In the genomic region with DNA sequence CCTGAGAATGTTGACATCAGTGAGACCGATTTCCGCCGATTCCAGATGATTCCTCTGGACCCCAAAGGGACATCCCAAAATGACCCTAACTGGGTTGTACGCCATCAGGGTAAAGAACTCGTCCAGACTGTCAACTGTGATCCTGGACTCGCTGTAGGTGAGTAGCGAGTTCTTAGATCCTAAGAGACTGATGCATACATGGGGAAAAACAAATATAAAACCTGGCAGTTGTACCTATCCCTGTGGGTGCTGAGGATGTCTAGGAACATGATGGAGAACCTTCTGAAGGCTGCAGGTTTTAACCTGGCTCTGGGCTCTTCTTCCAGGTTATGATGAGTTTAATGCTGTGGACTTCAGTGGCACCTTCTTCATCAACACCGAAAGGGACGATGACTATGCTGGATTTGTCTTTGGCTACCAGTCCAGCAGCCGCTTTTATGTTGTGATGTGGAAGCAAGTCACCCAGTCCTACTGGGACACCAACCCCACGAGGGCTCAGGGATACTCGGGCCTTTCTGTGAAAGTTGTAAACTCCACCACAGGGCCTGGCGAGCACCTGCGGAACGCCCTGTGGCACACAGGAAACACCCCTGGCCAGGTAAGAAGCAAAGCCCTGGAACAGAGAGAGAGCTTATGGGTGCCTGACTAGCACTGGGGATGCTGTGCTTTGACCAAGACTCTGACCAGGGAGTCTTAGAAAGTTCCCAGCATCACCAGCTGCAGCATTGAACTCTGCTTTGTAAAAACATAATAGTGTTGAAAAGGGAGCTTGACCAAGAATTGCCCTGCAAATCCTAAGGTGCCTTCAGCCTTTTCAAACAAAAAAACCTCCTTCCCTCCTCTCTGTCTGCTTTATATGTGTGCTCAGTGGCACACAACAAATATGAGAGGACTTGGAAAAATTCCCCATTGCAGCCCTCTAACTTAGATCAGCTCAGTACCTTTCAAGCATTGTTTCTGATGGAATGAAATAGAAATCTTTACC, we compare ENCODE assay signal across 15 cellular contexts. TPM values are rescaled to one million over a fixed set of nuclear protein-coding genes. Genes with fewer than 3 reads are reported as not detected.
DNase-seq lines count a peak whose midpoint lies in the region; ATAC-seq, FAIRE-seq and TF ChIP-seq lines count a peak whose summit lies in the region.
"Had no signal": no experiment of that assay in that cellular context is flagged by ENCODE, and none has a peak within 500 bp of the region (broad histone marks: within the 10 kb centered on the region; RNA-seq: fewer than 3 reads in every experiment).

No MANE protein-coding gene starts in this region.

- DNase-seq in AG09319 (ENCODE audit: extremely low read depth, low read depth): peak; percentile 36
- DNase-seq in RCC 7860 (ENCODE audit: low spot score): peak; percentile 3
- DNase-seq in endothelial cell (ENCODE audit: low spot score): no peak
- peak; percentile 37 for DNase-seq in myocyte (ENCODE audit: low read depth)
- DNase-seq in NCI-H1436 treated with DMSO at 0.1 percent for 48 hours (lab: John Stamatoyannopoulos, UW): no peak
- no peak for DNase-seq in esophagus squamous epithelium (lab: John Stamatoyannopoulos, UW)
- DNase-seq: GF-D8, midbrain, NCI-H1048, psoas muscle had no signal

- H3K4me3 Mint-ChIP-seq in endothelial cell (ENCODE audit: unreplicated experiment): no peak overlapping the region
- H3K4me3 Mint-ChIP-seq: T-helper 1 cell treated with Interleukin-12 subunit alpha and Interleukin-12 subunit beta and Interleukin-4 antibody, amounts not matched to agents 30 μg/mL and 1 μg/mL, for 36 hours had no signal

- H3K27ac Mint-ChIP-seq in endothelial cell (ENCODE audit: unreplicated experiment): peak overlapping the region; percentile 1
- H3K27ac Mint-ChIP-seq: T-helper 1 cell treated with Interleukin-12 subunit alpha and Interleukin-12 subunit beta and Interleukin-4 antibody, amounts not matched to agents 30 μg/mL and 1 μg/mL, for 36 hours had no signal

- no peaks in the 10 kb centered on the region for H3K27me3 ChIP-seq in esophagus squamous epithelium
- H3K27me3 ChIP-seq: vagina had no signal

- peaks cover 0 to 24% (median 7%) of the 10 kb centered on the region in 3 donors for H3K4me1 ChIP-seq in esophagus squamous epithelium
- H3K4me1 ChIP-seq: psoas muscle had no signal

- no peak for FAIRE-seq in RCC 7860 (lab: Jason Lieb, UNC)
- FAIRE-seq: HTR-8/SVneo had no signal

- no peak for TF ChIP-seq CTCF in AG09319 (IDR thresholded peaks at IDR 0.05; ENCODE audit: low read depth, low read length)
- TF ChIP-seq CTCF in endothelial cell (IDR thresholded peaks at IDR 0.05; ENCODE audit: unreplicated experiment): no peak
- TF ChIP-seq CTCF in esophagus squamous epithelium (IDR thresholded peaks at IDR 0.05): no peak

- TF ChIP-seq POLR2A in esophagus squamous epithelium (IDR thresholded peaks at IDR 0.05): no peak

- ATAC-seq in HG02852 (IDR thresholded peaks at IDR 0.05; ENCODE audit: unreplicated experiment) (no peak), HG03460 (IDR thresholded peaks at IDR 0.05; ENCODE audit: unreplicated experiment) (no peak)

- H3K27me3 Mint-ChIP-seq in endothelial cell (ENCODE audit: unreplicated experiment): no peaks in the 10 kb centered on the region

- peaks cover 5% of the 10 kb centered on the region for H3K36me3 Mint-ChIP-seq in endothelial cell (ENCODE audit: low read depth, unreplicated experiment)

- intact Hi-C loops in esophagus squamous epithelium (cut with DNase I): no loop called here

- H3K36me3 ChIP-seq in esophagus squamous epithelium: peaks cover 6 to 81% (median 35%) of the 10 kb centered on the region in 3 donors

- H3K4me3 ChIP-seq in esophagus squamous epithelium: no peak overlapping the region
- H3K4me3 ChIP-seq: psoas muscle, vagina had no signal

- no peaks in the 10 kb centered on the region for H3K9me3 Mint-ChIP-seq in endothelial cell (ENCODE audit: unreplicated experiment)
- H3K9me3 Mint-ChIP-seq: T-helper 1 cell treated with Interleukin-12 subunit alpha and Interleukin-12 subunit beta and Interleukin-4 antibody, amounts not matched to agents 30 μg/mL and 1 μg/mL, for 36 hours had no signal

- no peaks in the 10 kb centered on the region for H3K9me3 ChIP-seq in esophagus squamous epithelium
- H3K9me3 ChIP-seq: psoas muscle, vagina had no signal

- WGBS in esophagus squamous epithelium, 2 donors: 88 to 89% methylated on average over 10 to 11 of the region's 15 CpGs

- H3K4me1 Mint-ChIP-seq in endothelial cell (ENCODE audit: unreplicated experiment): no peaks in the 10 kb centered on the region

- no peak overlapping the region for H3K27ac ChIP-seq in esophagus squamous epithelium
- H3K27ac ChIP-seq: psoas muscle, vagina had no signal

RNA-seq across cellular contexts. Expression of a gene that starts 12.5 kb away (rescaled TPM):
- total RNA-seq in endothelial cell (ENCODE audit: unreplicated experiment) (8.2 TPM), myocyte (1,149 and 1,987 TPM in 2 replicates), esophagus squamous epithelium (100 to 1,000 TPM in 1 of 4 donors, 10 to 100 TPM in 2, 1 to 10 TPM in 1; 6.3 to 110 (median 63.8) TPM)
- 2,462 TPM for polyA plus RNA-seq in myocyte (2012)

Comparison
In these comparisons a context has a peak if more than half of its experiments do, and no peak if none do; other contexts are left out.
1. DNase-seq: peak in AG09319 (single experiment), RCC 7860 (single experiment) and myocyte (single experiment); none in endothelial cell (single experiment), NCI-H1436 treated with DMSO at 0.1 percent for 48 hours (single experiment) and esophagus squamous epithelium (single experiment).
2. RNA of a gene that starts 12.5 kb away (total RNA-seq): 1,149 to 1,987 TPM in myocyte; 6.3 to 110 TPM in esophagus squamous epithelium and 8.2 TPM in endothelial cell (single experiment); every median in the first group is over 10 times any median in the second.